1 cellular context compared by ENCODE assay signal in the genomic region with DNA sequence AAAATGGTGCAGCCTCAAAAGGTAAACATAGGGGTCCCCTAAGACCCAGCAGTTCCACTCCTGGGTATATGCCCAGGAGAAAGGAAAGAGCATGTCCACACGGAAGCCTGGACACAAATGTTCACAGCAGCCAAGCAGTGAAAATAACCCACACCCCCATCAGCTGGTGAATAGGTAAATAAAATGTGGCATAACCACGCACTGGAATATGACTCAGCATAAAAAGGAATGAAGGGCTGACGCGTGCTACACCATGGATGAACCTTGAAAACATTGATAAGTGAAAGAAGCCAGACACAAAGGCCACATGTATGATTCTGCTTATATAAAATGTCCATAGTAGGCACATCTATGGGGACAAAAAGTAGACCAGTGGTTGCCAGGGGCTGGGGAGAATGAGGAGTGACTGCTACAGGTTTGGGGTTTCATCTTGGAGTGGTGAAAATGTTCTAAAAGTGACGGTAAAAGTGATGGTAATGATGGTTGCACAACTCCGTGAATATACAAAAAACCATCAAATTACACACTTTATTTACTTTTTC.
TF ChIP-seq lines count a peak whose summit lies in the region.

No MANE protein-coding gene starts in this region.

TF ChIP-seq in GM23338, 12 proteins besides CTCF, POLR2A, EP300 and RAD21 (continued from another document):
- TF ChIP-seq STAT1 (IDR thresholded peaks at IDR 0.05; ENCODE audit: unreplicated experiment) (no peak), ZNF114 (CRISPR knock-in tag; IDR thresholded peaks at IDR 0.05) (no peak), CREB1 (CRISPR knock-in tag; IDR thresholded peaks at IDR 0.05; ENCODE audit: low read depth) (no peak), JUNB (IDR thresholded peaks at IDR 0.05; ENCODE audit: unreplicated experiment) (no peak), ZNF331 (CRISPR knock-in tag; IDR thresholded peaks at IDR 0.05; ENCODE audit: low read depth) (no peak)
- TF ChIP-seq, protein P1, sequence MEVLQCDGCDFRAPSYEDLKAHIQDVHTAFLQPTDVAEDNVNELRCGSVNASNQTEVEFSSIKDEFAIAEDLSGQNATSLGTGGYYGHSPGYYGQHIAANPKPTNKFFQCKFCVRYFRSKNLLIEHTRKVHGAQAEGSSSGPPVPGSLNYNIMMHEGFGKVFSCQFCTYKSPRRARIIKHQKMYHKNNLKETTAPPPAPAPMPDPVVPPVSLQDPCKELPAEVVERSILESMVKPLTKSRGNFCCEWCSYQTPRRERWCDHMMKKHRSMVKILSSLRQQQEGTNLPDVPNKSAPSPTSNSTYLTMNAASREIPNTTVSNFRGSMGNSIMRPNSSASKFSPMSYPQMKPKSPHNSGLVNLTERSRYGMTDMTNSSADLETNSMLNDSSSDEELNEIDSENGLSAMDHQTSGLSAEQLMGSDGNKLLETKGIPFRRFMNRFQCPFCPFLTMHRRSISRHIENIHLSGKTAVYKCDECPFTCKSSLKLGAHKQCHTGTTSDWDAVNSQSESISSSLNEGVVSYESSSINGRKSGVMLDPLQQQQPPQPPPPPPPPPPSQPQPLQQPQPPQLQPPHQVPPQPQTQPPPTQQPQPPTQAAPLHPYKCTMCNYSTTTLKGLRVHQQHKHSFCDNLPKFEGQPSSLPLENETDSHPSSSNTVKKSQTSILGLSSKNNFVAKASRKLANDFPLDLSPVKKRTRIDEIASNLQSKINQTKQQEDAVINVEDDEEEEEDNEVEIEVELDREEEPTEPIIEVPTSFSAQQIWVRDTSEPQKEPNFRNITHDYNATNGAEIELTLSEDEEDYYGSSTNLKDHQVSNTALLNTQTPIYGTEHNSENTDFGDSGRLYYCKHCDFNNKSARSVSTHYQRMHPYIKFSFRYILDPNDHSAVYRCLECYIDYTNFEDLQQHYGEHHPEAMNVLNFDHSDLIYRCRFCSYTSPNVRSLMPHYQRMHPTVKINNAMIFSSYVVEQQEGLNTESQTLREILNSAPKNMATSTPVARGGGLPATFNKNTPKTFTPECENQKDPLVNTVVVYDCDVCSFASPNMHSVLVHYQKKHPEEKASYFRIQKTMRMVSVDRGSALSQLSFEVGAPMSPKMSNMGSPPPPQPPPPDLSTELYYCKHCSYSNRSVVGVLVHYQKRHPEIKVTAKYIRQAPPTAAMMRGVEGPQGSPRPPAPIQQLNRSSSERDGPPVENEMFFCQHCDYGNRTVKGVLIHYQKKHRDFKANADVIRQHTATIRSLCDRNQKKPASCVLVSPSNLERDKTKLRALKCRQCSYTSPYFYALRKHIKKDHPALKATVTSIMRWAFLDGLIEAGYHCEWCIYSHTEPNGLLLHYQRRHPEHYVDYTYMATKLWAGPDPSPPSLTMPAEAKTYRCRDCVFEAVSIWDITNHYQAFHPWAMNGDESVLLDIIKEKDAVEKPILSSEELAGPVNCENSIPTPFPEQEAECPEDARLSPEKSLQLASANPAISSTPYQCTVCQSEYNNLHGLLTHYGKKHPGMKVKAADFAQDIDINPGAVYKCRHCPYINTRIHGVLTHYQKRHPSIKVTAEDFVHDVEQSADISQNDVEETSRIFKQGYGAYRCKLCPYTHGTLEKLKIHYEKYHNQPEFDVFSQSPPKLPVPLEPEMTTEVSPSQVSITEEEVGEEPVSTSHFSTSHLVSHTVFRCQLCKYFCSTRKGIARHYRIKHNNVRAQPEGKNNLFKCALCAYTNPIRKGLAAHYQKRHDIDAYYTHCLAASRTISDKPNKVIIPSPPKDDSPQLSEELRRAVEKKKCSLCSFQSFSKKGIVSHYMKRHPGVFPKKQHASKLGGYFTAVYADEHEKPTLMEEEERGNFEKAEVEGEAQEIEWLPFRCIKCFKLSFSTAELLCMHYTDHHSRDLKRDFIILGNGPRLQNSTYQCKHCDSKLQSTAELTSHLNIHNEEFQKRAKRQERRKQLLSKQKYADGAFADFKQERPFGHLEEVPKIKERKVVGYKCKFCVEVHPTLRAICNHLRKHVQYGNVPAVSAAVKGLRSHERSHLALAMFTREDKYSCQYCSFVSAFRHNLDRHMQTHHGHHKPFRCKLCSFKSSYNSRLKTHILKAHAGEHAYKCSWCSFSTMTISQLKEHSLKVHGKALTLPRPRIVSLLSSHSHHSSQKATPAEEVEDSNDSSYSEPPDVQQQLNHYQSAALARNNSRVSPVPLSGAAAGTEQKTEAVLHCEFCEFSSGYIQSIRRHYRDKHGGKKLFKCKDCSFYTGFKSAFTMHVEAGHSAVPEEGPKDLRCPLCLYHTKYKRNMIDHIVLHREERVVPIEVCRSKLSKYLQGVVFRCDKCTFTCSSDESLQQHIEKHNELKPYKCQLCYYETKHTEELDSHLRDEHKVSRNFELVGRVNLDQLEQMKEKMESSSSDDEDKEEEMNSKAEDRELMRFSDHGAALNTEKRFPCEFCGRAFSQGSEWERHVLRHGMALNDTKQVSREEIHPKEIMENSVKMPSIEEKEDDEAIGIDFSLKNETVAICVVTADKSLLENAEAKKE (CRISPR knock-in tag; IDR thresholded peaks at IDR 0.05) = no peak
